In the genomic region with DNA sequence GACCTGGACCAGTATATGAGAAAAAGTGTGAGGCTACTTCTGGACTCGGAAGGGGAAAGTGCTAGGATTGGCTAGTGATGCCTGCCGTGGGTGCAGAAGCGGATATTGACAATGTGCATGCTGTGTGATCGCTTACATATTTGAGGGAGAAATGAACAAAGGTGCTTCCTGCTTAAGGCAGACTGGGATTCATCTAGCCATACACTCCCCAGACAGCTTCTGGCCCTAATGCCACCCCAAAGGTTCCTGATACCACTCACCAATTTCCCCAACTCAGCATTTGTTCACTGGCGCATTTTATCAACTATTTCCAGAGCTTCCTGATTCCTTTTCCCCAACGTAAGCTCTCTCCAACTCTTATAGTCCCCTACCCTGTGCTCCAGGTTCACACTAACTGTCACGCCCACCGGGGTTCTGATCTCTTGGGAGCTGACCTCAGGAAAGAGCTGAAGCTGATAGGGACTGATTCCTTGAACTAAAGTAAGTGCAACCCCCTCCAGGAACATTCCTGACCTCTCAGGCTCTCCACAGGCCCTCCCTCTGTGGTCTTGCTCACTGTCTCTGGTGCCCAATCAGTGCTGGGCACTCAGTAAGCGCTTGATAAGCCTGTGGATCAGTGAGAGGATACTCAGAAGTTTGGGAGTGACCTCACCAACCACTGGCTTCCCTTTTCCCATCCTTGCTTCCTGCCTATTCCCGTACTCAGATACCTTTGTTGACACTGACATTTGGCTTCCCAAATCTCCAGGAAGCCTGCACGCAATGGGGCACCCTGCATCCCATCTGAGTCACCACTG, we compare ENCODE assay signal across 1 cellular context.
A peak's percentile ranks its signal among the peaks of the same experiment; 100 is the strongest.
TF ChIP-seq lines count a peak whose summit lies in the region.

No MANE protein-coding gene starts in this region.

TF ChIP-seq in HepG2, 621 proteins besides CTCF, POLR2A, EP300 and RAD21 (continued from another document):
- TF ChIP-seq, protein P1, sequence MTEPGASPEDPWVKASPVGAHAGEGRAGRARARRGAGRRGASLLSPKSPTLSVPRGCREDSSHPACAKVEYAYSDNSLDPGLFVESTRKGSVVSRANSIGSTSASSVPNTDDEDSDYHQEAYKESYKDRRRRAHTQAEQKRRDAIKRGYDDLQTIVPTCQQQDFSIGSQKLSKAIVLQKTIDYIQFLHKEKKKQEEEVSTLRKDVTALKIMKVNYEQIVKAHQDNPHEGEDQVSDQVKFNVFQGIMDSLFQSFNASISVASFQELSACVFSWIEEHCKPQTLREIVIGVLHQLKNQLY (CRISPR knock-in tag; IDR thresholded peaks at IDR 0.05) = 0 out of 2 replicates have a peak, but pooled peaks have one; percentile 19
- TF ChIP-seq TEAD3 (CRISPR knock-in tag; optimal IDR thresholded peaks at IDR 0.05; ENCODE audit: borderline replicate concordance) = peak; percentile 38
- TF ChIP-seq, protein P2, sequence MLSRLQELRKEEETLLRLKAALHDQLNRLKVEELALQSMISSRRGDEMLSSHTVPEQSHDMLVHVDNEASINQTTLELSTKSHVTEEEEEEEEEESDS (CRISPR knock-in tag; IDR thresholded peaks at IDR 0.05; ENCODE audit: borderline replicate concordance) = no peak
- TF ChIP-seq, protein P3, sequence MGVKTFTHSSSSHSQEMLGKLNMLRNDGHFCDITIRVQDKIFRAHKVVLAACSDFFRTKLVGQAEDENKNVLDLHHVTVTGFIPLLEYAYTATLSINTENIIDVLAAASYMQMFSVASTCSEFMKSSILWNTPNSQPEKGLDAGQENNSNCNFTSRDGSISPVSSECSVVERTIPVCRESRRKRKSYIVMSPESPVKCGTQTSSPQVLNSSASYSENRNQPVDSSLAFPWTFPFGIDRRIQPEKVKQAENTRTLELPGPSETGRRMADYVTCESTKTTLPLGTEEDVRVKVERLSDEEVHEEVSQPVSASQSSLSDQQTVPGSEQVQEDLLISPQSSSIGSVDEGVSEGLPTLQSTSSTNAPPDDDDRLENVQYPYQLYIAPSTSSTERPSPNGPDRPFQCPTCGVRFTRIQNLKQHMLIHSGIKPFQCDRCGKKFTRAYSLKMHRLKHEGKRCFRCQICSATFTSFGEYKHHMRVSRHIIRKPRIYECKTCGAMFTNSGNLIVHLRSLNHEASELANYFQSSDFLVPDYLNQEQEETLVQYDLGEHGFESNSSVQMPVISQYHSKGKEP (CRISPR knock-in tag; IDR thresholded peaks at IDR 0.05) = no peak
- TF ChIP-seq ZNF224 (CRISPR knock-in tag; IDR thresholded peaks at IDR 0.05) = no peak
